In the genomic region with DNA sequence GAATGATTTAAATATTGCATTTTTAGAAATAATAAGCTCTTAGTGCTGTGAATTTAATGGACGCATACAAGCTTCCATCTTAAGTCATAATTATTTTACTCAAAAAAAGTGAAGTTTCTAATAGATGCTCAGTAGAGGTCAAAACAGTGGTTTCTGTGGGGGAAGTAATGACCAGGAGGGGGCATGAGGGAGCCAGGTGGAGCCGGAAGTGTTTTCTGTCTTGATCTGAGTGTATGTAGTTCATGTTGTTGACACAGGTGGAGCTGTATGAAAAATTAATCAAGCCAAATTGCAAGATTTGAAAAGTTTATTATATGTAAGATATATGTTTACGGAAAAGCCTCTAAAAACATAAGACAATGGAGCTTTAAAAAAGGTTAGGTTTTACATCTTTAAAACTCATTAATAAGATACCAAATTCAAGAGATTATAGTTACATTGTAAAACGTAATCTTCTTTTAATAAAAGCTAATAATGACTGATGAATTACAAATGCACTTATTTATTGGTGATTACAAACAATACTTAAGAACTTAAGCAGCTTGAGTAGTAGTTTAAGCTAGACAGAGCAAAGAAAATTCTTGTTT, we compare ENCODE assay signal across 9 cellular contexts.
A peak's percentile ranks its signal among the peaks of the same experiment; 100 is the strongest.
DNase-seq lines count a peak whose midpoint lies in the region; ATAC-seq and TF ChIP-seq lines count a peak whose summit lies in the region.
"Had no signal": no experiment of that assay in that cellular context is flagged by ENCODE, and none has a peak within 500 bp of the region (broad histone marks: within the 10 kb centered on the region; RNA-seq: fewer than 3 reads in every experiment).

No MANE protein-coding gene starts in this region.

- TF ChIP-seq CTCF in foreskin keratinocyte (conservative IDR thresholded peaks at IDR 0.05), result peak; percentile 92

- H3K27ac ChIP-seq in foreskin keratinocyte, result no peak overlapping the region
- H3K27ac ChIP-seq: epithelial cell of prostate had no signal

- ATAC-seq in GM19351 (IDR thresholded peaks at IDR 0.05; ENCODE audit: unreplicated experiment) (peak; percentile 98), HG03342 (IDR thresholded peaks at IDR 0.05; ENCODE audit: unreplicated experiment) (peak; percentile 100), foreskin keratinocyte (peak; percentile 94)

- peaks cover 5% of the 10 kb centered on the region for H3K27me3 ChIP-seq in foreskin keratinocyte

- no peaks in the 10 kb centered on the region for H3K4me1 ChIP-seq in foreskin keratinocyte

- DNase-seq in DMS 273 treated with DMSO at 0.1 percent for 48 hours (lab: John Stamatoyannopoulos, UW), result peak; percentile 51
- DNase-seq in NOMO-1 (lab: John Stamatoyannopoulos, UW; ENCODE audit: unreplicated experiment in 2 of 2), result peak; percentile 15 to 57
- DNase-seq in activated T-cell treated with anti-CD3 and anti-CD28 coated beads, Interleukin-2, amount 50 U/mL, for 1 hour, result peak; percentile 47
- peak; percentile 14 to 48 for DNase-seq in foreskin keratinocyte
- DNase-seq in stimulated activated CD4-positive, alpha-beta T cell treated with anti-CD3 and anti-CD28 coated beads, Interleukin-2, amount 100 ng/mL, for 24 hours, result peak; percentile 53 to 56
- DNase-seq in epidermal melanocyte (ENCODE audit: insufficient read length, low spot score), result no peak
